1 cellular context compared by ENCODE assay signal in genomic region chrX:108261541-108262218, GRCh38.
TF ChIP-seq lines count a peak whose summit lies in the region.

No MANE protein-coding gene starts in this region.

TF ChIP-seq in SK-N-SH, 30 proteins besides CTCF, POLR2A, EP300 and RAD21 (continued from another document):
- TF ChIP-seq GABPA (IDR thresholded peaks at IDR 0.05; ENCODE audit: low read depth) = no peak
- no peak for TF ChIP-seq EZH2phosphoT487 (IDR thresholded peaks at IDR 0.05; ENCODE audit: borderline replicate concordance, low read depth)
- TF ChIP-seq TAF1 (IDR thresholded peaks at IDR 0.05; ENCODE audit: borderline replicate concordance, low read depth, low read length) = no peak
- no peak for TF ChIP-seq REST (IDR thresholded peaks at IDR 0.05; ENCODE audit: low read depth, low read length)
- no peak for TF ChIP-seq USF2 (IDR thresholded peaks at IDR 0.05; ENCODE audit: borderline replicate concordance, low read depth, low read length)
- no peak for TF ChIP-seq CHD2 (IDR thresholded peaks at IDR 0.05; ENCODE audit: low read length, partially characterized antibody)
- no peak for TF ChIP-seq TEAD4 (IDR thresholded peaks at IDR 0.05; ENCODE audit: borderline replicate concordance, insufficient read depth)
- no peak for TF ChIP-seq FOXJ3 (CRISPR knock-in tag; IDR thresholded peaks at IDR 0.05)
